ENCODE assay signal across 1 cellular context in the genomic region with DNA sequence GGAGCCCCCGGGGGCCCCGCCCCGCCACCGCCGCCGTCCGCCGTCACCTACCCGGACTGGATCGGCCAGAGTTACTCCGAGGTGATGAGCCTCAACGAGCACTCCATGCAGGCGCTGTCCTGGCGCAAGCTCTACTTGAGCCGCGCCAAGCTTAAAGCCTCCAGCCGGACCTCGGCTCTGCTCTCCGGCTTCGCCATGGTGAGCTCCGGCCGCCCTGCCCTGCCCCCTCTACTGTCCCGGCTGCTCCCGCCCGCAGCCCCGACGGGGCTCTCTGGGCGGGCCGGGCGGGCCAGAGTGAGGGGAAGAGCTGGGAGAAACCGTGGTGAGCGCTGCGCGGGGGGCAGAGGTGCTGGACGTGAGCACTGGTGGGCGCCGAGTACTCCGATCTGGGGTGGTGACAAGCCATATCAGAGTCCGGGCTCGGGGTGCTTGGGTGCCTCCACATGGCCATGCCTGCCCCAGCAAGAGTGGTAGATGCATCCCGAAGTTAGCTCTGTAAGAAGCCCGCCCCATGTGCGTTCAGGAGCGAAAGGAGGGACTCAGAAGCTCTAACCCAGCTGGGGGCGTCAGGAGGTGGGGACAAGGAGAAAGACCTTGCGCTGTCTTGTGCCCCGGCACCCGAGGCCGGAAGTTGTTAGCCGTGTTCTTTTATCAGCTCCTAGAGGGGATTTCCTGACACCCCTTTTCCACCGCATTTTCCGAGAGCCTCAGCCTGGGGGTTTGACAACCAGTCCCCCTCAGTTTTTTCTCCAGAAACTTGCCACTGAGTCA.
A peak's percentile ranks its signal among the peaks of the same experiment; 100 is the strongest.
TF ChIP-seq lines count a peak whose summit lies in the region.

No MANE protein-coding gene starts in this region.

TF ChIP-seq in HepG2, 621 proteins besides CTCF, POLR2A, EP300 and RAD21 (continued from another document and continues in another):
- TF ChIP-seq, protein P1, sequence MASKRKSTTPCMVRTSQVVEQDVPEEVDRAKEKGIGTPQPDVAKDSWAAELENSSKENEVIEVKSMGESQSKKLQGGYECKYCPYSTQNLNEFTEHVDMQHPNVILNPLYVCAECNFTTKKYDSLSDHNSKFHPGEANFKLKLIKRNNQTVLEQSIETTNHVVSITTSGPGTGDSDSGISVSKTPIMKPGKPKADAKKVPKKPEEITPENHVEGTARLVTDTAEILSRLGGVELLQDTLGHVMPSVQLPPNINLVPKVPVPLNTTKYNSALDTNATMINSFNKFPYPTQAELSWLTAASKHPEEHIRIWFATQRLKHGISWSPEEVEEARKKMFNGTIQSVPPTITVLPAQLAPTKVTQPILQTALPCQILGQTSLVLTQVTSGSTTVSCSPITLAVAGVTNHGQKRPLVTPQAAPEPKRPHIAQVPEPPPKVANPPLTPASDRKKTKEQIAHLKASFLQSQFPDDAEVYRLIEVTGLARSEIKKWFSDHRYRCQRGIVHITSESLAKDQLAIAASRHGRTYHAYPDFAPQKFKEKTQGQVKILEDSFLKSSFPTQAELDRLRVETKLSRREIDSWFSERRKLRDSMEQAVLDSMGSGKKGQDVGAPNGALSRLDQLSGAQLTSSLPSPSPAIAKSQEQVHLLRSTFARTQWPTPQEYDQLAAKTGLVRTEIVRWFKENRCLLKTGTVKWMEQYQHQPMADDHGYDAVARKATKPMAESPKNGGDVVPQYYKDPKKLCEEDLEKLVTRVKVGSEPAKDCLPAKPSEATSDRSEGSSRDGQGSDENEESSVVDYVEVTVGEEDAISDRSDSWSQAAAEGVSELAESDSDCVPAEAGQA (IDR thresholded peaks at IDR 0.05; ENCODE audit: low read depth) = no peak
- TF ChIP-seq, protein P1 (CRISPR knock-in tag; IDR thresholded peaks at IDR 0.05; ENCODE audit: borderline replicate concordance) = no peak
- TF ChIP-seq ZBTB8A (CRISPR knock-in tag; IDR thresholded peaks at IDR 0.05; ENCODE audit: borderline replicate concordance, low read depth) = no peak
- TF ChIP-seq, protein P2, sequence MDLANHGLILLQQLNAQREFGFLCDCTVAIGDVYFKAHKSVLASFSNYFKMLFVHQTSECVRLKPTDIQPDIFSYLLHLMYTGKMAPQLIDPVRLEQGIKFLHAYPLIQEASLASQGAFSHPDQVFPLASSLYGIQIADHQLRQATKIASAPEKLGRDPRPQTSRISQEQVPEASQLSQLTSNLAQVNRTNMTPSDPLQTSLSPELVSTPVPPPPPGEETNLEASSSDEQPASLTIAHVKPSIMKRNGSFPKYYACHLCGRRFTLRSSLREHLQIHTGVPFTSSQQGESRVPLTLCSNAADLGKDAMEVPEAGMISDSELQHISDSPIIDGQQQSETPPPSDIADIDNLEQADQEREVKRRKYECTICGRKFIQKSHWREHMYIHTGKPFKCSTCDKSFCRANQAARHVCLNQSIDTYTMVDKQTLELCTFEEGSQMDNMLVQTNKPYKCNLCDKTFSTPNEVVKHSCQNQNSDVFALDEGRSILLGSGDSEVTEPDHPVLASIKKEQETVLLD (CRISPR knock-in tag; IDR thresholded peaks at IDR 0.05; ENCODE audit: low read depth) = no peak
- no peak for TF ChIP-seq ZNF547 (CRISPR knock-in tag; IDR thresholded peaks at IDR 0.05)
- TF ChIP-seq ARNT2 (CRISPR knock-in tag; IDR thresholded peaks at IDR 0.05; ENCODE audit: low read depth) = no peak; the same call in 1 of the 2 replicates
- TF ChIP-seq, protein P3, sequence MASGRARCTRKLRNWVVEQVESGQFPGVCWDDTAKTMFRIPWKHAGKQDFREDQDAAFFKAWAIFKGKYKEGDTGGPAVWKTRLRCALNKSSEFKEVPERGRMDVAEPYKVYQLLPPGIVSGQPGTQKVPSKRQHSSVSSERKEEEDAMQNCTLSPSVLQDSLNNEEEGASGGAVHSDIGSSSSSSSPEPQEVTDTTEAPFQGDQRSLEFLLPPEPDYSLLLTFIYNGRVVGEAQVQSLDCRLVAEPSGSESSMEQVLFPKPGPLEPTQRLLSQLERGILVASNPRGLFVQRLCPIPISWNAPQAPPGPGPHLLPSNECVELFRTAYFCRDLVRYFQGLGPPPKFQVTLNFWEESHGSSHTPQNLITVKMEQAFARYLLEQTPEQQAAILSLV (CRISPR knock-in tag; IDR thresholded peaks at IDR 0.05; ENCODE audit: borderline replicate concordance) = no peak
- no peak for TF ChIP-seq RORA (CRISPR knock-in tag; IDR thresholded peaks at IDR 0.05)
- no peak for TF ChIP-seq ZNF557 (CRISPR knock-in tag; IDR thresholded peaks at IDR 0.05)
- TF ChIP-seq KAT8 (CRISPR knock-in tag; IDR thresholded peaks at IDR 0.05) = no peak
- no peak for TF ChIP-seq ZBTB20 (CRISPR knock-in tag; IDR thresholded peaks at IDR 0.05; ENCODE audit: borderline replicate concordance, low read depth)
- TF ChIP-seq, protein P4, sequence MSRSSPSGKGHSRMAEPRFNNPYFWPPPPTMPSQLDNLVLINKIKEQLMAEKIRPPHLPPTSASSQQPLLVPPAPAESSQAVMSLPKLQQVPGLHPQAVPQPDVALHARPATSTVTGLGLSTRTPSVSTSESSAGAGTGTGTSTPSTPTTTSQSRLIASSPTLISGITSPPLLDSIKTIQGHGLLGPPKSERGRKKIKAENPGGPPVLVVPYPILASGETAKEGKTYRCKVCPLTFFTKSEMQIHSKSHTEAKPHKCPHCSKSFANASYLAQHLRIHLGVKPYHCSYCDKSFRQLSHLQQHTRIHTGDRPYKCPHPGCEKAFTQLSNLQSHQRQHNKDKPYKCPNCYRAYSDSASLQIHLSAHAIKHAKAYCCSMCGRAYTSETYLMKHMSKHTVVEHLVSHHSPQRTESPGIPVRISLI (CRISPR knock-in tag; IDR thresholded peaks at IDR 0.05; ENCODE audit: borderline replicate concordance) = no peak
- no peak; the same call in 1 of the 2 replicates for TF ChIP-seq KMT2B (CRISPR knock-in tag; IDR thresholded peaks at IDR 0.05)
- TF ChIP-seq ZNF326 (CRISPR knock-in tag; IDR thresholded peaks at IDR 0.05; ENCODE audit: borderline replicate concordance) = no peak
- TF ChIP-seq KLF9 (CRISPR knock-in tag; IDR thresholded peaks at IDR 0.05; ENCODE audit: low read depth) = no peak
- TF ChIP-seq, protein P5, sequence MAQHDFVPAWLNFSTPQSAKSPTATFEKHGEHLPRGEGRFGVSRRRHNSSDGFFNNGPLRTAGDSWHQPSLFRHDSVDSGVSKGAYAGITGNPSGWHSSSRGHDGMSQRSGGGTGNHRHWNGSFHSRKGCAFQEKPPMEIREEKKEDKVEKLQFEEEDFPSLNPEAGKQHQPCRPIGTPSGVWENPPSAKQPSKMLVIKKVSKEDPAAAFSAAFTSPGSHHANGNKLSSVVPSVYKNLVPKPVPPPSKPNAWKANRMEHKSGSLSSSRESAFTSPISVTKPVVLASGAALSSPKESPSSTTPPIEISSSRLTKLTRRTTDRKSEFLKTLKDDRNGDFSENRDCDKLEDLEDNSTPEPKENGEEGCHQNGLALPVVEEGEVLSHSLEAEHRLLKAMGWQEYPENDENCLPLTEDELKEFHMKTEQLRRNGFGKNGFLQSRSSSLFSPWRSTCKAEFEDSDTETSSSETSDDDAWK (CRISPR knock-in tag; IDR thresholded peaks at IDR 0.05) = no peak
- no peak for TF ChIP-seq ZNF720 (CRISPR knock-in tag; IDR thresholded peaks at IDR 0.05)
- TF ChIP-seq SRF (IDR thresholded peaks at IDR 0.05; ENCODE audit: low read depth, low read length) = no peak
- 0 out of 2 replicates have a peak, but pooled peaks have one; percentile 52 for TF ChIP-seq ZNF558 (CRISPR knock-in tag; IDR thresholded peaks at IDR 0.05; ENCODE audit: borderline replicate concordance)
- no peak for TF ChIP-seq FOXJ3 (CRISPR knock-in tag; IDR thresholded peaks at IDR 0.05; ENCODE audit: borderline replicate concordance)
- TF ChIP-seq SP2 (CRISPR knock-in tag; IDR thresholded peaks at IDR 0.05) = peak; percentile 4; the same call in 1 of the 2 replicates
- TF ChIP-seq SRY (CRISPR knock-in tag; IDR thresholded peaks at IDR 0.05) = 0 out of 2 replicates have a peak, but pooled peaks have one; percentile 17
- TF ChIP-seq, protein P6, sequence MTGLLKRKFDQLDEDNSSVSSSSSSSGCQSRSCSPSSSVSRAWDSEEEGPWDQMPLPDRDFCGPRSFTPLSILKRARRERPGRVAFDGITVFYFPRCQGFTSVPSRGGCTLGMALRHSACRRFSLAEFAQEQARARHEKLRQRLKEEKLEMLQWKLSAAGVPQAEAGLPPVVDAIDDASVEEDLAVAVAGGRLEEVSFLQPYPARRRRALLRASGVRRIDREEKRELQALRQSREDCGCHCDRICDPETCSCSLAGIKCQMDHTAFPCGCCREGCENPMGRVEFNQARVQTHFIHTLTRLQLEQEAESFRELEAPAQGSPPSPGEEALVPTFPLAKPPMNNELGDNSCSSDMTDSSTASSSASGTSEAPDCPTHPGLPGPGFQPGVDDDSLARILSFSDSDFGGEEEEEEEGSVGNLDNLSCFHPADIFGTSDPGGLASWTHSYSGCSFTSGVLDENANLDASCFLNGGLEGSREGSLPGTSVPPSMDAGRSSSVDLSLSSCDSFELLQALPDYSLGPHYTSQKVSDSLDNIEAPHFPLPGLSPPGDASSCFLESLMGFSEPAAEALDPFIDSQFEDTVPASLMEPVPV (CRISPR knock-in tag; IDR thresholded peaks at IDR 0.05) = no peak
- no peak for TF ChIP-seq ZNF703 (CRISPR knock-in tag; IDR thresholded peaks at IDR 0.05; ENCODE audit: borderline replicate concordance)
- TF ChIP-seq CHD4 (IDR thresholded peaks at IDR 0.05; ENCODE audit: borderline replicate concordance, low read length) = no peak
- TF ChIP-seq PITX1 (CRISPR knock-in tag; IDR thresholded peaks at IDR 0.05) = no peak
- TF ChIP-seq KAT7 (CRISPR knock-in tag; IDR thresholded peaks at IDR 0.05; ENCODE audit: borderline replicate concordance) = no peak
- TF ChIP-seq ZNF839 (CRISPR knock-in tag; IDR thresholded peaks at IDR 0.05; ENCODE audit: borderline replicate concordance) = no peak
- no peak for TF ChIP-seq ZNF160 (CRISPR knock-in tag; IDR thresholded peaks at IDR 0.05)
- TF ChIP-seq GTF2F1 (IDR thresholded peaks at IDR 0.05; ENCODE audit: low read length) = no peak
- TF ChIP-seq ZSCAN12 (CRISPR knock-in tag; IDR thresholded peaks at IDR 0.05) = no peak
- TF ChIP-seq, protein P7, sequence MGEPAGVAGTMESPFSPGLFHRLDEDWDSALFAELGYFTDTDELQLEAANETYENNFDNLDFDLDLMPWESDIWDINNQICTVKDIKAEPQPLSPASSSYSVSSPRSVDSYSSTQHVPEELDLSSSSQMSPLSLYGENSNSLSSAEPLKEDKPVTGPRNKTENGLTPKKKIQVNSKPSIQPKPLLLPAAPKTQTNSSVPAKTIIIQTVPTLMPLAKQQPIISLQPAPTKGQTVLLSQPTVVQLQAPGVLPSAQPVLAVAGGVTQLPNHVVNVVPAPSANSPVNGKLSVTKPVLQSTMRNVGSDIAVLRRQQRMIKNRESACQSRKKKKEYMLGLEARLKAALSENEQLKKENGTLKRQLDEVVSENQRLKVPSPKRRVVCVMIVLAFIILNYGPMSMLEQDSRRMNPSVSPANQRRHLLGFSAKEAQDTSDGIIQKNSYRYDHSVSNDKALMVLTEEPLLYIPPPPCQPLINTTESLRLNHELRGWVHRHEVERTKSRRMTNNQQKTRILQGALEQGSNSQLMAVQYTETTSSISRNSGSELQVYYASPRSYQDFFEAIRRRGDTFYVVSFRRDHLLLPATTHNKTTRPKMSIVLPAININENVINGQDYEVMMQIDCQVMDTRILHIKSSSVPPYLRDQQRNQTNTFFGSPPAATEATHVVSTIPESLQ (CRISPR knock-in tag; conservative IDR thresholded peaks at IDR 0.05) = no peak
- TF ChIP-seq JUN (CRISPR knock-in tag; IDR thresholded peaks at IDR 0.05) = no peak
- TF ChIP-seq CC2D1A (CRISPR knock-in tag; IDR thresholded peaks at IDR 0.05) = no peak
- no peak for TF ChIP-seq ZNF747 (CRISPR knock-in tag; IDR thresholded peaks at IDR 0.05; ENCODE audit: borderline replicate concordance)
- no peak for TF ChIP-seq REPIN1 (CRISPR knock-in tag; IDR thresholded peaks at IDR 0.05; ENCODE audit: borderline replicate concordance, low read depth)
- TF ChIP-seq, protein P8, sequence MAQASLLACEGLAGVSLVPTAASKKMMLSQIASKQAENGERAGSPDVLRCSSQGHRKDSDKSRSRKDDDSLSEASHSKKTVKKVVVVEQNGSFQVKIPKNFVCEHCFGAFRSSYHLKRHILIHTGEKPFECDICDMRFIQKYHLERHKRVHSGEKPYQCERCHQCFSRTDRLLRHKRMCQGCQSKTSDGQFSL (CRISPR knock-in tag; IDR thresholded peaks at IDR 0.05) = no peak
